ENCODE assay signal across 8 cellular contexts in genomic region chr2:108594982-108595464, GRCh38.
A peak's percentile ranks its signal among the peaks of the same experiment; 100 is the strongest.
DNase-seq lines count a peak whose midpoint lies in the region; ATAC-seq, FAIRE-seq and TF ChIP-seq lines count a peak whose summit lies in the region.

No MANE protein-coding gene starts in this region.

- WGBS in H9 (ENCODE audit: extremely low coverage, insufficient read length, low lambda C conversion rate): no CpG with 5 or more reads among the region's 4 CpGs
- WGBS in mesodermal cell (ENCODE audit: insufficient coverage in 2 of 2), 2 experiments: 50 to 80% methylated on average over 1 of the region's 4 CpGs

- DNase-seq in EL: peak; percentile 98
- DNase-seq in H9: no peak
- peak; percentile 51 for DNase-seq in MG63
- peak; percentile 52 for DNase-seq in MCF 10A (ENCODE audit: unreplicated experiment)
- DNase-seq in GM19239 (ENCODE audit: insufficient read length, low spot score): no peak
- no peak for DNase-seq in NCI-H1092 (lab: John Stamatoyannopoulos, UW)

- TF ChIP-seq CTCF in H9 (conservative IDR thresholded peaks at IDR 0.05): no peak
- no peak for TF ChIP-seq CTCF in MCF 10A (IDR thresholded peaks at IDR 0.05; ENCODE audit: unreplicated experiment)

- POLR2A ChIA-PET in MCF 10A (lab: Yijun Ruan, JAX): interaction anchor here (1.0 to 3.5 kb wide), 15 partner anchors 8 to 146 kb away, joined by 3 to 53 read pairs (median 8); partner anchors contain the start of genes GCC2 and LIMS1

- FAIRE-seq in GM19239 (lab: Jason Lieb, UNC): no peak

- H3K36me3 Mint-ChIP-seq in H9 (ENCODE audit: insufficient read depth in 1 of 3, low read depth in 3 of 3) (no peaks in the 10 kb centered on the region; a peak in 3 of 7 replicates), MCF 10A (ENCODE audit: insufficient read depth, unreplicated experiment) (peaks cover 14% of the 10 kb centered on the region)

- H2BK120ac ChIP-seq in H9 (ENCODE audit: low read depth, low read length, poor library complexity, severe bottlenecking): no peak overlapping the region

- H3K9ac ChIP-seq in H9 (ENCODE audit: extremely low read depth, insufficient read length, low read length): no peak overlapping the region

- no peak overlapping the region for H2BK15ac ChIP-seq in H9 (ENCODE audit: low read depth, low read length)

- H3K4me3 Mint-ChIP-seq in H9 (no peak overlapping the region), MCF 10A (ENCODE audit: unreplicated experiment) (peak overlapping the region; percentile 20)

- H3K4me1 ChIP-seq in H9 (ENCODE audit: insufficient read depth, low read length): peaks cover 6% of the 10 kb centered on the region; the same call in 1 of the 2 replicates
- H3K4me1 ChIP-seq in mesodermal cell (ENCODE audit: control insufficient read depth, insufficient read depth, low read length, poor library complexity, severe bottlenecking): peaks cover 53% of the 10 kb centered on the region

- no TSS peak for BruUV-seq in MCF 10A (replicated peaks; lab: Mats Ljungman, UMichigan)

- H3K27ac Mint-ChIP-seq in H9 (peak overlapping the region in 2 of 3 experiments; percentile 6 to 63; a peak in 3 of 7 replicates), MCF 10A (ENCODE audit: low read depth, unreplicated experiment) (peak overlapping the region; percentile 77)

- no peak overlapping the region for H2BK12ac ChIP-seq in H9 (ENCODE audit: insufficient read length, low read depth, low read length)

- no peaks in the 10 kb centered on the region for H3K79me1 ChIP-seq in H9 (ENCODE audit: insufficient read depth, low read depth, low read length, poor library complexity, severe bottlenecking)

- no peak overlapping the region for H3K23ac ChIP-seq in H9 (ENCODE audit: insufficient read length, low read depth, low read length)

- no peak overlapping the region for H3K56ac ChIP-seq in H9 (ENCODE audit: insufficient read length, low read depth, low read length)

- H3K9me3 ChIP-seq in H9 (ENCODE audit: control insufficient read depth, low read depth, low read length): no peaks in the 10 kb centered on the region
- H3K9me3 ChIP-seq in MG63: no peaks in the 10 kb centered on the region
- no peaks in the 10 kb centered on the region for H3K9me3 ChIP-seq in mesodermal cell (ENCODE audit: control insufficient read depth, low read length)

- no peaks in the 10 kb centered on the region for H3K23me2 ChIP-seq in H9 (ENCODE audit: insufficient read length, low read depth, low read length, poor library complexity, severe bottlenecking)

- H4K91ac ChIP-seq in H9 (ENCODE audit: insufficient read length, low read depth, low read length): no peak overlapping the region

- no peak overlapping the region for H4K8ac ChIP-seq in H9 (replicated peaks; ENCODE audit: insufficient read length, low read depth, low read length)

- H3K4me3 ChIP-seq in MG63 (no peak overlapping the region), mesodermal cell (ENCODE audit: extremely low read depth, insufficient read depth, low read length, poor library complexity, severe bottlenecking) (no peak overlapping the region)

- no peaks in the 10 kb centered on the region for H3K36me3 ChIP-seq in MG63
- H3K36me3 ChIP-seq in mesodermal cell (ENCODE audit: control insufficient read depth, insufficient read depth, low read length): peaks cover 7% of the 10 kb centered on the region

- H3K4ac ChIP-seq in H9 (ENCODE audit: low read depth, low read length): no peak overlapping the region

- H3T11ph ChIP-seq in H9 (ENCODE audit: low read length): no peak overlapping the region

- H2AFZ ChIP-seq in H9 (ENCODE audit: low read length): no peak overlapping the region

- ATAC-seq in HG02840 (IDR thresholded peaks at IDR 0.05; ENCODE audit: low FRiP score, unreplicated experiment): no peak

- H2BK20ac ChIP-seq in H9 (ENCODE audit: low read depth, low read length, poor library complexity, severe bottlenecking): no peak overlapping the region

- no peak overlapping the region for H3K14ac ChIP-seq in H9 (ENCODE audit: insufficient read depth, low read length)

- no peaks in the 10 kb centered on the region; the same call in 1 of the 2 replicates for H3K79me2 ChIP-seq in H9 (ENCODE audit: insufficient read depth, low read length)

- H3K18ac ChIP-seq in H9 (ENCODE audit: insufficient read length, low read depth, low read length): no peak overlapping the region

- H2AK5ac ChIP-seq in H9 (ENCODE audit: insufficient read length, low read length): no peak overlapping the region

- H3K4me1 Mint-ChIP-seq in H9: peaks cover 37 to 45% of the 10 kb centered on the region in 2 experiments
- peaks cover 57% of the 10 kb centered on the region for H3K4me1 Mint-ChIP-seq in MCF 10A (ENCODE audit: insufficient read depth, unreplicated experiment)

- H3K27me3 ChIP-seq in H9 (ENCODE audit: insufficient read depth, low read length): no peaks in the 10 kb centered on the region
- no peaks in the 10 kb centered on the region for H3K27me3 ChIP-seq in MG63

- H3K27ac ChIP-seq in H9 (ENCODE audit: insufficient read length, low read depth, low read length) (no peak overlapping the region), mesodermal cell (ENCODE audit: low read depth, low read length, severe bottlenecking) (peak overlapping the region; percentile 93)

- H3K9me3 Mint-ChIP-seq in H9: no peaks in the 10 kb centered on the region; a peak in 1 of 5 replicates
- no peaks in the 10 kb centered on the region for H3K9me3 Mint-ChIP-seq in MCF 10A (ENCODE audit: unreplicated experiment)

- H4K20me1 ChIP-seq in H9 (ENCODE audit: control insufficient read depth, insufficient read depth, insufficient read length): no peaks in the 10 kb centered on the region

- no peak overlapping the region for H2BK5ac ChIP-seq in H9 (ENCODE audit: insufficient read length, low read length)

- no peak overlapping the region for H3K4me2 ChIP-seq in H9 (ENCODE audit: insufficient read depth, insufficient read length, low read length)

- H3K27me3 Mint-ChIP-seq in H9 (ENCODE audit: low read depth) (no peaks in the 10 kb centered on the region), MCF 10A (ENCODE audit: insufficient read depth, unreplicated experiment) (no peaks in the 10 kb centered on the region)

- intact Hi-C loops in MCF 10A (cut with micrococcal nuclease): loop anchor here (2.0 kb wide), 2 partner anchors 26 to 42 kb away; no protein-coding TSS in a partner anchor

- H4K5ac ChIP-seq in H9 (ENCODE audit: insufficient read length, low read depth, low read length): no peak overlapping the region

- CTCF ChIA-PET in MCF 10A (lab: Yijun Ruan, JAX): interaction anchor here (0.9 to 8.6 kb wide), 8 partner anchors 11 to 62 kb away, joined by 3 to 120 read pairs (median 5); no protein-coding TSS in a partner anchor

Comparison
In these comparisons a context has a peak if more than half of its experiments do, and no peak if none do; other contexts are left out.
1. DNase-seq: peak in EL (single experiment), MG63 (single experiment) and MCF 10A (single experiment); none in H9 (single experiment), GM19239 (single experiment) and NCI-H1092 (single experiment).